10 cellular contexts compared by ENCODE assay signal in the genomic region with DNA sequence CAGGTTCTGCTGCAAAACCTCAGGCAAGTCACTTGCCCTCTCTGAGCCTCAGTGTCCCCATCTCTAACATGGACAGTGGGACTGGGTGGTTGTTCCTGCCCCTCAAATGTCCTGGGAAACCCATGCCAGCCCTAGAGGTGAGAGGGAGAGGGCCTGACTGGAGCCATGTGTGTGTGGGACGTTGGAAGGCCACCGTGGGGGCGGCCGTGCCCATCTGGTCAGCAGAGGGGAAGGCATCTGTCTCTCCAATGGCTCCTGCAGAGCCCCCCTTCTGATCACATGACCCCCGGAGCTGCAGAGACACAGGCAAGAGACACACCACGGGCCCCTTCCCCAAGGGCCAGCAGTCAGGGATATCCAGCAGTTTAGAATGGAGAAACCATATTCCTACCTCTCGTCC. TPM values are rescaled to one million over a fixed set of nuclear protein-coding genes. Genes with fewer than 3 reads are reported as not detected.
DNase-seq lines count a peak whose midpoint lies in the region; ATAC-seq, FAIRE-seq and TF ChIP-seq lines count a peak whose summit lies in the region.
"Had no signal": no experiment of that assay in that cellular context is flagged by ENCODE, and none has a peak within 500 bp of the region (broad histone marks: within the 10 kb centered on the region; RNA-seq: fewer than 3 reads in every experiment).

No MANE protein-coding gene starts in this region.

- no peak overlapping the region for H2BK15ac ChIP-seq in IMR-90 (ENCODE audit: low read depth, low read length)

- no peak for FAIRE-seq in A549 (lab: Jason Lieb, UNC)
- FAIRE-seq: GM12891, small intestine, TTC549 had no signal

- no peak overlapping the region for H2BK120ac ChIP-seq in IMR-90 (ENCODE audit: low read depth, low read length)

- TF ChIP-seq POLR2A in A549 (IDR thresholded peaks at IDR 0.05; ENCODE audit: low read length): no peak
- no peak for TF ChIP-seq POLR2A in IMR-90 (IDR thresholded peaks at IDR 0.05; ENCODE audit: low read depth, low read length)

- H3K4me1 ChIP-seq in A549 (peaks cover 70% of the 10 kb centered on the region), IMR-90 (ENCODE audit: control insufficient read depth, insufficient read depth, low read length) (no peaks in the 10 kb centered on the region; the same call in 1 of the 2 replicates), iPS-18a (ENCODE audit: control insufficient read depth, low read depth, low read length) (peaks cover 14% of the 10 kb centered on the region)

- peak overlapping the region; percentile 87 for H2AK9ac ChIP-seq in IMR-90 (replicated peaks; ENCODE audit: low read depth, low read length, poor library complexity)

- no peak overlapping the region for H4K5ac ChIP-seq in IMR-90 (ENCODE audit: low read depth, low read length)

- H3K4me3 ChIP-seq in A549: peak overlapping the region; percentile 96
- H3K4me3 ChIP-seq in IMR-90 (ENCODE audit: insufficient read depth, low read depth, low read length): no peak overlapping the region
- H3K4me3 ChIP-seq in iPS-18a (ENCODE audit: low read length): peak overlapping the region; percentile 85

- H3K18ac ChIP-seq in IMR-90 (ENCODE audit: low read depth, low read length): no peak overlapping the region

- no peak overlapping the region for H2BK20ac ChIP-seq in IMR-90 (ENCODE audit: low read depth, low read length)

- no peaks in the 10 kb centered on the region for H3K27me3 ChIP-seq in IMR-90 (ENCODE audit: control insufficient read depth, insufficient read depth, low read length)
- no peaks in the 10 kb centered on the region for H3K27me3 ChIP-seq in iPS-18a (ENCODE audit: control insufficient read depth, insufficient read depth, low read length)

- no peak overlapping the region for H2BK5ac ChIP-seq in IMR-90 (ENCODE audit: low read depth, low read length, poor library complexity, severe bottlenecking)

- peak overlapping the region; percentile 15 for H3K4ac ChIP-seq in IMR-90 (ENCODE audit: low read depth, low read length)

- no peak for TF ChIP-seq RAD21 in A549 (conservative IDR thresholded peaks at IDR 0.05 in 1 of 2, IDR thresholded peaks at IDR 0.05 in 1 of 2)
- TF ChIP-seq RAD21 in IMR-90 (IDR thresholded peaks at IDR 0.05; ENCODE audit: low read length): no peak

- DNase-seq in A549 (ENCODE audit: low read depth in 1 of 2, low spot score in 1 of 2) (no peak), IMR-90 (no peak), NCI-H187 treated with DMSO at 0.1 percent for 48 hours (lab: John Stamatoyannopoulos, UW) (no peak), H4 (ENCODE audit: low spot score) (no peak)
- no peak for DNase-seq in effector CD4-positive, alpha-beta T cell
- DNase-seq: small intestine; stimulated activated naive CD8-positive, alpha-beta T cell treated with anti-CD3 and anti-CD28 coated beads, Interleukin-15, amount 100 ng/mL, for 72 hours had no signal

- POLR2A ChIA-PET in A549 (lab: Yijun Ruan, JAX): no interaction called here
- POLR2A ChIA-PET in IMR-90 (lab: Charles Lee; ENCODE audit: unreplicated experiment): no interaction called here

- in situ Hi-C loops in IMR-90 (cut with MboI; ENCODE audit: low sequenced_read_pairs): no loop called here

- no peak overlapping the region; the same call in 1 of the 2 replicates for H3K14ac ChIP-seq in IMR-90 (replicated peaks; ENCODE audit: low read depth, low read length)

- TF ChIP-seq EP300 in A549 (IDR thresholded peaks at IDR 0.05): no peak

- no peak overlapping the region for H4K91ac ChIP-seq in IMR-90 (ENCODE audit: insufficient read depth, low read depth, low read length)

- intact Hi-C loops in IMR-90 (cut with micrococcal nuclease): no loop called here

- CTCF ChIA-PET in A549 (lab: Yijun Ruan, JAX): interaction anchor here (0.6 to 9.3 kb wide), 4 partner anchors 9 to 32 kb away, joined by 3 to 82 read pairs (median 8); no protein-coding TSS in a partner anchor
- CTCF ChIA-PET in IMR-90 (lab: Yijun Ruan, JAX): no interaction called here

- peaks cover 3% of the 10 kb centered on the region; the same call in 1 of the 2 replicates for H4K20me1 ChIP-seq in IMR-90 (ENCODE audit: insufficient read depth, low read length)

- peaks cover 0 to 4% of the 10 kb centered on the region in 2 experiments; a peak in 1 of 4 replicates for H3K79me1 ChIP-seq in IMR-90 (ENCODE audit: low read depth in 1 of 2, low read length in 2 of 2)

- no peak overlapping the region for H3K23ac ChIP-seq in IMR-90 (ENCODE audit: low read depth, low read length)

- H3K4me2 ChIP-seq in A549 (peak overlapping the region; percentile 86), IMR-90 (ENCODE audit: low read depth, low read length) (no peak overlapping the region)

- no peak overlapping the region for H4K8ac ChIP-seq in IMR-90 (ENCODE audit: low read depth in 2 of 2, low read length in 2 of 2)

- BruUV-seq in IMR-90 (replicated peaks; lab: Mats Ljungman, UMichigan): no TSS peak

- H3K9me3 ChIP-seq in A549 (no peaks in the 10 kb centered on the region), IMR-90 (ENCODE audit: control insufficient read depth, insufficient read depth, low read length) (no peaks in the 10 kb centered on the region), iPS-18a (ENCODE audit: control insufficient read depth, low read depth, low read length) (no peaks in the 10 kb centered on the region)

- H3K56ac ChIP-seq in IMR-90 (ENCODE audit: extremely low read depth, insufficient read depth, low read length): no peak overlapping the region

- dilution Hi-C loops in IMR-90 (cut with HindIII; ENCODE audit: low sequenced_read_pairs, unreplicated experiment): no loop called here

- H3K27ac ChIP-seq in A549: peak overlapping the region; percentile 95 to 99
- no peak overlapping the region for H3K27ac ChIP-seq in IMR-90 (ENCODE audit: insufficient read depth, low read length)
- H3K27ac ChIP-seq in iPS-18a (ENCODE audit: low read length): no peak overlapping the region

- peak overlapping the region; percentile 54; the same call in 1 of the 2 replicates for H2AK5ac ChIP-seq in IMR-90 (ENCODE audit: low read depth, low read length)

- no peak for TF ChIP-seq CTCF in A549 (IDR thresholded peaks at IDR 0.05)
- no peak for TF ChIP-seq CTCF in IMR-90 (conservative IDR thresholded peaks at IDR 0.05; ENCODE audit: low read depth, low read length)

- H2AFZ ChIP-seq in IMR-90 (replicated peaks; ENCODE audit: low read length, poor library complexity): peak overlapping the region; percentile 95

- no peak for ATAC-seq in A549
- ATAC-seq in IMR-90 (ENCODE audit: low read depth): no peak

- peaks cover 3% of the 10 kb centered on the region; the same call in 1 of the 2 replicates for H3K9me1 ChIP-seq in IMR-90 (ENCODE audit: insufficient read depth, low read length)

- H3K9ac ChIP-seq in IMR-90 (ENCODE audit: low read depth, low read length): no peak overlapping the region
- peak overlapping the region; percentile 72 for H3K9ac ChIP-seq in iPS-18a (ENCODE audit: low read length)

- 79% methylated on average over 7 of the region's 7 CpGs for WGBS in A549 (ENCODE audit: missing lambda C conversion rate)
- no CpG with 5 or more reads among the region's 7 CpGs for WGBS in IMR-90 (ENCODE audit: extremely low coverage in 2 of 2, insufficient read length in 1 of 2), 2 experiments

- no peaks in the 10 kb centered on the region for H3K36me3 ChIP-seq in IMR-90 (ENCODE audit: control insufficient read depth, insufficient read depth, low read length)
- no peaks in the 10 kb centered on the region for H3K36me3 ChIP-seq in iPS-18a (ENCODE audit: control insufficient read depth, low read depth, low read length)

RNA-seq across cellular contexts. Expression of a gene that starts 1.7 kb away (rescaled TPM):
- polyA plus RNA-seq in A549 (2011; rRNA removed) (60.2 and 70.7 TPM in 2 replicates), A549 (2017; fragmentation: RNase III; extraction: RNeasy Plus Mini Kit Qiagen cat#74134 plus additional on column Dnase treatment) (99.8 to 139 TPM (median 136 TPM) in 3 replicates), IMR-90 (2012; rRNA removed) (17.7 and 19.3 TPM in 2 replicates)
- 65.9 and 77.9 TPM in 2 replicates for polyA plus RNA-seq in A549 (2012; cell fraction: cytosol; rRNA removed)
- polyA plus RNA-seq in A549 (2012; cell fraction: nucleus; rRNA removed): 394 and 431 TPM in 2 replicates
- 198 and 226 TPM in 2 replicates for polyA minus RNA-seq in A549 (2011; rRNA and poly(A)+ RNA removed)
- 11.4 and 13.6 TPM in 2 replicates for total RNA-seq in IMR-90 (2012; rRNA removed)
- polyA plus RNA-seq in IMR-90 (2012; cell fraction: cytosol; rRNA removed): 7.8 and 11.0 TPM in 2 replicates
- polyA plus RNA-seq in IMR-90 (2012; cell fraction: nucleus; rRNA removed; ENCODE audit: low replicate concordance): 110 and 165 TPM in 2 replicates
- 19.7 and 20.0 TPM in 2 replicates for total RNA-seq in H4 (2014; rRNA removed; shearing (Covaris generic))

RNA-seq across cellular contexts. Expression of a gene that starts 13.5 kb away (rescaled TPM):
- polyA plus RNA-seq in A549 (2011; rRNA removed) (39.2 and 50.3 TPM in 2 replicates), A549 (2017; fragmentation: RNase III; extraction: RNeasy Plus Mini Kit Qiagen cat#74134 plus additional on column Dnase treatment) (83.0 to 93.6 TPM (median 92.5 TPM) in 3 replicates), IMR-90 (2012; rRNA removed) (51.9 and 54.4 TPM in 2 replicates)
- polyA plus RNA-seq in A549 (2012; cell fraction: cytosol; rRNA removed): 40.3 and 49.3 TPM in 2 replicates
- polyA plus RNA-seq in A549 (2012; cell fraction: nucleus; rRNA removed): 87.4 and 112 TPM in 2 replicates
- 47.2 and 76.6 TPM in 2 replicates for polyA minus RNA-seq in A549 (2011; rRNA and poly(A)+ RNA removed)
- total RNA-seq in IMR-90 (2012; rRNA removed): 13.8 and 20.6 TPM in 2 replicates
- polyA plus RNA-seq in IMR-90 (2012; cell fraction: cytosol; rRNA removed): 31.3 and 33.3 TPM in 2 replicates
- polyA plus RNA-seq in IMR-90 (2012; cell fraction: nucleus; rRNA removed; ENCODE audit: low replicate concordance): 104 and 121 TPM in 2 replicates
- 15.5 and 32.0 TPM in 2 replicates for total RNA-seq in H4 (2014; rRNA removed; shearing (Covaris generic))

RNA-seq across cellular contexts. Expression of a gene that starts 44.8 kb away (rescaled TPM):
- 23.0 and 23.8 TPM in 2 replicates for polyA plus RNA-seq in A549 (2011; rRNA removed)
- 39.6 and 58.1 TPM in 2 replicates for polyA plus RNA-seq in A549 (2012; cell fraction: cytosol; rRNA removed)
- 36.5 and 39.0 TPM in 2 replicates for polyA plus RNA-seq in A549 (2012; cell fraction: nucleus; rRNA removed)
- 23.3 to 28.1 TPM (median 26.0 TPM) in 3 replicates for polyA plus RNA-seq in A549 (2017; fragmentation: RNase III; extraction: RNeasy Plus Mini Kit Qiagen cat#74134 plus additional on column Dnase treatment)
- polyA minus RNA-seq in A549 (2011; rRNA and poly(A)+ RNA removed): 8.4 and 8.9 TPM in 2 replicates
- 25.1 and 27.5 TPM in 2 replicates for total RNA-seq in IMR-90 (2012; rRNA removed)
- polyA plus RNA-seq in IMR-90 (2012; rRNA removed): 103 and 146 TPM in 2 replicates
- 190 and 213 TPM in 2 replicates for polyA plus RNA-seq in IMR-90 (2012; cell fraction: cytosol; rRNA removed)
- polyA plus RNA-seq in IMR-90 (2012; cell fraction: nucleus; rRNA removed; ENCODE audit: low replicate concordance): 36.9 and 66.7 TPM in 2 replicates
- total RNA-seq in H4 (2014; rRNA removed; shearing (Covaris generic)): 137 and 245 TPM in 2 replicates

RNA-seq across cellular contexts. Expression of a gene that starts 55.6 kb away (rescaled TPM):
- polyA plus RNA-seq in A549 (2011; rRNA removed) (11.9 and 18.1 TPM in 2 replicates), A549 (2017; fragmentation: RNase III; extraction: RNeasy Plus Mini Kit Qiagen cat#74134 plus additional on column Dnase treatment) (2.3 to 3.0 TPM (median 2.6 TPM) in 3 replicates), IMR-90 (2012; rRNA removed) (not detected in 2 replicates)
- 0.89 and 0.93 TPM in 2 replicates for polyA plus RNA-seq in A549 (2012; cell fraction: cytosol; rRNA removed)
- 0.55 and 1.0 TPM in 2 replicates for polyA plus RNA-seq in A549 (2012; cell fraction: nucleus; rRNA removed)
- polyA minus RNA-seq in A549 (2011; rRNA and poly(A)+ RNA removed): 5.7 and 7.4 TPM in 2 replicates
- total RNA-seq in IMR-90 (2012; rRNA removed): not detected in 2 replicates
- polyA plus RNA-seq in IMR-90 (2012; cell fraction: cytosol; rRNA removed): not detected in 2 replicates
- not detected in 2 replicates for polyA plus RNA-seq in IMR-90 (2012; cell fraction: nucleus; rRNA removed; ENCODE audit: low replicate concordance)
- 0.19 TPM in 1 of 2 replicates, not detected in the other for total RNA-seq in H4 (2014; rRNA removed; shearing (Covaris generic))

Comparison
In these comparisons a context has a peak if more than half of its experiments do, and no peak if none do; other contexts are left out.
1. H3K27ac ChIP-seq: peak in A549 (2 of 2); none in IMR-90 (single experiment) and iPS-18a (single experiment).